ENCODE assay signal across 9 cellular contexts in genomic region chr6:161922631-161923119, GRCh38.
A peak's percentile ranks its signal among the peaks of the same experiment; 100 is the strongest.
DNase-seq lines count a peak whose midpoint lies in the region; ATAC-seq and TF ChIP-seq lines count a peak whose summit lies in the region.
"Had no signal": no experiment of that assay in that cellular context is flagged by ENCODE, and none has a peak within 500 bp of the region (broad histone marks: within the 10 kb centered on the region; RNA-seq: fewer than 3 reads in every experiment).

No MANE protein-coding gene starts in this region.

- TF ChIP-seq EP300 in neural cell (conservative IDR thresholded peaks at IDR 0.05; ENCODE audit: poor library complexity, severe bottlenecking) = no peak

- peak; percentile 41 for TF ChIP-seq RAD21 in neural cell (conservative IDR thresholded peaks at IDR 0.05)

- no peak overlapping the region for H3K27ac Mint-ChIP-seq in endodermal cell
- H3K27ac Mint-ChIP-seq: IgD-negative memory B cell had no signal

- H3K36me3 Mint-ChIP-seq in endodermal cell (ENCODE audit: low read depth) = no peaks in the 10 kb centered on the region
- H3K36me3 Mint-ChIP-seq: IgD-negative memory B cell had no signal

- no peaks in the 10 kb centered on the region for H3K4me1 Mint-ChIP-seq in endodermal cell
- H3K4me1 Mint-ChIP-seq: IgD-negative memory B cell had no signal

- no peaks in the 10 kb centered on the region for H3K27me3 Mint-ChIP-seq in endodermal cell (ENCODE audit: insufficient read depth)
- H3K27me3 Mint-ChIP-seq: IgD-negative memory B cell had no signal

- H3K9me3 ChIP-seq in OCI-LY3 (ENCODE audit: insufficient read depth, low read length) (no peaks in the 10 kb centered on the region), endodermal cell (ENCODE audit: control insufficient read depth, low read length) (no peaks in the 10 kb centered on the region), neural cell (ENCODE audit: low read length) (no peaks in the 10 kb centered on the region)

- no peak overlapping the region for H3K4me3 Mint-ChIP-seq in endodermal cell

- DNase-seq in DMS153 (lab: John Stamatoyannopoulos, UW) = peak; percentile 72
- peak; percentile 63 for DNase-seq in HEK293T (ENCODE audit: extremely low spot score)
- DNase-seq in endodermal cell = peak; percentile 82
- no peak for DNase-seq in activated effector memory CD4-positive, alpha-beta T cell treated with anti-CD3 and anti-CD28 coated beads, Interleukin-2, amount 50 U/mL, for 16 hours
- no peak for DNase-seq in COLO829 (ENCODE audit: low spot score)

- TF ChIP-seq CTCF in OCI-LY3 (IDR thresholded peaks at IDR 0.05; ENCODE audit: low read depth, low read length) = peak; percentile 40
- peak; percentile 77 for TF ChIP-seq CTCF in endodermal cell (conservative IDR thresholded peaks at IDR 0.05)
- peak; percentile 33 for TF ChIP-seq CTCF in neural cell (IDR thresholded peaks at IDR 0.05; ENCODE audit: poor library complexity, severe bottlenecking)

- no peaks in the 10 kb centered on the region for H3K27me3 ChIP-seq in OCI-LY3 (ENCODE audit: low read depth, low read length)
- no peaks in the 10 kb centered on the region for H3K27me3 ChIP-seq in endodermal cell (ENCODE audit: control insufficient read depth, insufficient read depth, low read length, poor library complexity, severe bottlenecking)
- no peaks in the 10 kb centered on the region for H3K27me3 ChIP-seq in neural cell (ENCODE audit: insufficient read depth, low read depth, low read length)

- no peaks in the 10 kb centered on the region for H3K9me3 Mint-ChIP-seq in endodermal cell

- H3K9ac ChIP-seq in OCI-LY3 (ENCODE audit: low read length) = no peak overlapping the region
- H3K9ac ChIP-seq in endodermal cell (ENCODE audit: extremely low read depth, low read length, poor library complexity, severe bottlenecking) = no peak overlapping the region
- no peak overlapping the region for H3K9ac ChIP-seq in neural cell (ENCODE audit: low read length)

- CTCF ChIA-PET in HEK293T (lab: Yijun Ruan, JAX) = interaction anchor here (0.5 to 1.2 kb wide), 3 partner anchors 166 to 213 kb away, joined by 3 read pairs; no protein-coding TSS in a partner anchor

- no peaks in the 10 kb centered on the region for H3K9me2 ChIP-seq in neural cell (ENCODE audit: insufficient read depth, low read length)

- H4K20me1 ChIP-seq in OCI-LY3 (ENCODE audit: insufficient read depth, low read length) (no peaks in the 10 kb centered on the region), neural cell (ENCODE audit: insufficient read depth) (no peaks in the 10 kb centered on the region)

- POLR2A ChIA-PET in HEK293T (lab: Yijun Ruan, JAX) = no interaction called here

- no peak overlapping the region for H2AFZ ChIP-seq in OCI-LY3 (ENCODE audit: low read depth, low read length)
- no peak overlapping the region for H2AFZ ChIP-seq in neural cell (ENCODE audit: low read depth, low read length)

- 0 to 33% methylated on average over 1 of the region's 1 CpG for WGBS in endodermal cell (ENCODE audit: insufficient coverage in 1 of 2, insufficient read length in 1 of 2), 2 experiments

- no peak overlapping the region for H3K4me3 ChIP-seq in OCI-LY3 (ENCODE audit: low read length)
- H3K4me3 ChIP-seq in endodermal cell (ENCODE audit: low read length) = no peak overlapping the region
- no peak overlapping the region for H3K4me3 ChIP-seq in neural cell (ENCODE audit: low read length)

- no peaks in the 10 kb centered on the region for H3F3A ChIP-seq in neural cell (ENCODE audit: insufficient read depth, low read length, poor library complexity, severe bottlenecking)

- no peaks in the 10 kb centered on the region for H3K4me1 ChIP-seq in OCI-LY3 (ENCODE audit: low read length)
- no peaks in the 10 kb centered on the region for H3K4me1 ChIP-seq in endodermal cell (ENCODE audit: control insufficient read depth, insufficient read depth, low read length)

- H3K36me3 ChIP-seq in OCI-LY3 (replicated peaks; ENCODE audit: low read depth, low read length) (no peaks in the 10 kb centered on the region), endodermal cell (ENCODE audit: control insufficient read depth, insufficient read depth, low read length) (no peaks in the 10 kb centered on the region), neural cell (ENCODE audit: insufficient read depth, low read length) (no peaks in the 10 kb centered on the region)

- no peak for ATAC-seq in HG03039 (IDR thresholded peaks at IDR 0.05; ENCODE audit: unreplicated experiment)

- H3K79me2 ChIP-seq in OCI-LY3 (ENCODE audit: low read length) = no peaks in the 10 kb centered on the region
- no peaks in the 10 kb centered on the region for H3K79me2 ChIP-seq in neural cell (replicated peaks; ENCODE audit: insufficient read depth, low read length)

- H3K4me2 ChIP-seq in OCI-LY3 (ENCODE audit: low read length) (no peak overlapping the region), neural cell (ENCODE audit: low read length) (no peak overlapping the region)

- H3K27ac ChIP-seq in OCI-LY3 (ENCODE audit: low read length) (no peak overlapping the region), endodermal cell (ENCODE audit: low read depth, low read length) (no peak overlapping the region), neural cell (ENCODE audit: low read length) (no peak overlapping the region)

TF ChIP-seq in HEK293T, 16 proteins besides CTCF, POLR2A, EP300 and RAD21:
- no peak for TF ChIP-seq FOXM1 (IDR thresholded peaks at IDR 0.05; ENCODE audit: borderline replicate concordance)
- TF ChIP-seq ELF4 (IDR thresholded peaks at IDR 0.05) = no peak

TF ChIP-seq in neural cell, 6 proteins besides CTCF, POLR2A, EP300 and RAD21:
- TF ChIP-seq EZH2 (IDR thresholded peaks at IDR 0.05; ENCODE audit: borderline replicate concordance, insufficient read depth, low read length, poor library complexity, severe bottlenecking) (no peak), TAF1 (IDR thresholded peaks at IDR 0.05; ENCODE audit: low read depth) (no peak), MXI1 (conservative IDR thresholded peaks at IDR 0.05; ENCODE audit: poor library complexity, severe bottlenecking) (no peak), SMC3 (conservative IDR thresholded peaks at IDR 0.05; ENCODE audit: poor library complexity) (no peak), POLR2AphosphoS5 (IDR thresholded peaks at IDR 0.05) (no peak)
- TF ChIP-seq, protein P1, sequence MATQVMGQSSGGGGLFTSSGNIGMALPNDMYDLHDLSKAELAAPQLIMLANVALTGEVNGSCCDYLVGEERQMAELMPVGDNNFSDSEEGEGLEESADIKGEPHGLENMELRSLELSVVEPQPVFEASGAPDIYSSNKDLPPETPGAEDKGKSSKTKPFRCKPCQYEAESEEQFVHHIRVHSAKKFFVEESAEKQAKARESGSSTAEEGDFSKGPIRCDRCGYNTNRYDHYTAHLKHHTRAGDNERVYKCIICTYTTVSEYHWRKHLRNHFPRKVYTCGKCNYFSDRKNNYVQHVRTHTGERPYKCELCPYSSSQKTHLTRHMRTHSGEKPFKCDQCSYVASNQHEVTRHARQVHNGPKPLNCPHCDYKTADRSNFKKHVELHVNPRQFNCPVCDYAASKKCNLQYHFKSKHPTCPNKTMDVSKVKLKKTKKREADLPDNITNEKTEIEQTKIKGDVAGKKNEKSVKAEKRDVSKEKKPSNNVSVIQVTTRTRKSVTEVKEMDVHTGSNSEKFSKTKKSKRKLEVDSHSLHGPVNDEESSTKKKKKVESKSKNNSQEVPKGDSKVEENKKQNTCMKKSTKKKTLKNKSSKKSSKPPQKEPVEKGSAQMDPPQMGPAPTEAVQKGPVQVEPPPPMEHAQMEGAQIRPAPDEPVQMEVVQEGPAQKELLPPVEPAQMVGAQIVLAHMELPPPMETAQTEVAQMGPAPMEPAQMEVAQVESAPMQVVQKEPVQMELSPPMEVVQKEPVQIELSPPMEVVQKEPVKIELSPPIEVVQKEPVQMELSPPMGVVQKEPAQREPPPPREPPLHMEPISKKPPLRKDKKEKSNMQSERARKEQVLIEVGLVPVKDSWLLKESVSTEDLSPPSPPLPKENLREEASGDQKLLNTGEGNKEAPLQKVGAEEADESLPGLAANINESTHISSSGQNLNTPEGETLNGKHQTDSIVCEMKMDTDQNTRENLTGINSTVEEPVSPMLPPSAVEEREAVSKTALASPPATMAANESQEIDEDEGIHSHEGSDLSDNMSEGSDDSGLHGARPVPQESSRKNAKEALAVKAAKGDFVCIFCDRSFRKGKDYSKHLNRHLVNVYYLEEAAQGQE (IDR thresholded peaks at IDR 0.05; ENCODE audit: borderline replicate concordance) = no peak
TF ChIP-seq in neural cell: peak in this region for 0.

Comparison
In these comparisons a context has a peak if more than half of its experiments do, and no peak if none do; other contexts are left out.
1. DNase-seq: peak in DMS153 (single experiment), HEK293T (single experiment) and endodermal cell (single experiment); none in activated effector memory CD4-positive, alpha-beta T cell treated with anti-CD3 and anti-CD28 coated beads, Interleukin-2, amount 50 U/mL, for 16 hours (single experiment) and COLO829 (single experiment).
2. Peak in every context shown above with its lines, with median percentiles within 50 percentile points of each other: CTCF ChIP-seq.